ENCODE assay signal across 27 cellular contexts in the genomic region with DNA sequence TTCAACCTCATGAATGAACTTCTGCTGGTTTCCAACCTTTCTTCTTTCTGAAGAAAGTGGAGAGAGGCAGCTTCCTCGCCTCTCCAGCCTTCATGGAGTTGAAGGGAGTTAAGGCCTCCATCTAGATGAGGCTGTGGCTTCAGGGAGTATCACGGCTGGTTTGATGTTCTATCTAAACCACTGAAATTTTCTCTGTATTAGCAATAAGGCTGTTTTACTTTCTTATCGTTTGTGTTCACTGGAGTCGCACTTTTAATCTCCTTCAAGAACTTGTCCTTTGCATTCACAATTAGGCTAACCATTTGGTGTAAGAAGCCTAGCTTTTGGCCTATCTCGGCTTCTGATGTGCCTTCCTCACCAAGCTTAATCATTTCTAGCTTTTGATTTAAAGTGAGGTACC.
"Had no signal": no experiment of that assay in that cellular context is flagged by ENCODE, and none has a peak within 500 bp of the region (broad histone marks: within the 10 kb centered on the region; RNA-seq: fewer than 3 reads in every experiment).

No MANE protein-coding gene starts in this region.

- FAIRE-seq: endometrium, islet of Langerhans, keratinocyte had no signal

- DNase-seq: cortex of kidney; effector CD8-positive, alpha-beta T cell; effector memory CD8-positive, alpha-beta T cell; endodermal cell; erythroblast; esophagus squamous epithelium; foreskin fibroblast; foreskin melanocyte; gastrocnemius medialis; glutamatergic neuron; heart right ventricle; hippocampal formation; left cardiac atrium; left lung; left ventricle myocardium superior; lower lobe of right lung; mesendoderm; midbrain; naive thymus-derived CD4-positive, alpha-beta T cell; natural killer cell had no signal

- H3K27ac ChIP-seq: epithelial cell of prostate, esophagus squamous epithelium, gastrocnemius medialis, heart right ventricle, left lung, lower lobe of right lung had no signal

- H3K27me3 ChIP-seq: gastrocnemius medialis had no signal

- ATAC-seq: effector memory CD8-positive, alpha-beta T cell; esophagus mucosa; gastrocnemius medialis; heart right ventricle; left cardiac atrium; left lung; left ventricle myocardium superior; lower lobe of right lung; naive thymus-derived CD4-positive, alpha-beta T cell; natural killer cell had no signal

- H3K9me3 ChIP-seq: gastrocnemius medialis had no signal

- H3K9me3 Mint-ChIP-seq: natural killer cell had no signal

- H3K27ac Mint-ChIP-seq: dendritic cell treated with granulocyte-macrophage colony-stimulating factor and Interleukin-4, amounts not matched to agents 40 ng/mL and 50 ng/mL, for 4 days; effector memory CD8-positive, alpha-beta T cell; endodermal cell; memory B cell; naive thymus-derived CD4-positive, alpha-beta T cell; natural killer cell had no signal

- H3K4me3 ChIP-seq: esophagus squamous epithelium, gastrocnemius medialis, heart right ventricle, left lung, lower lobe of right lung had no signal

- H3K4me1 Mint-ChIP-seq: memory B cell; naive thymus-derived CD4-positive, alpha-beta T cell; natural killer cell had no signal

- H3K36me3 Mint-ChIP-seq: natural killer cell had no signal

- H3K4me1 ChIP-seq: esophagus squamous epithelium, gastrocnemius medialis, heart right ventricle, left lung, lower lobe of right lung had no signal

- H3K4me3 Mint-ChIP-seq: dendritic cell treated with granulocyte-macrophage colony-stimulating factor and Interleukin-4, amounts not matched to agents 40 ng/mL and 50 ng/mL, for 4 days; effector memory CD8-positive, alpha-beta T cell; endodermal cell; memory B cell; naive thymus-derived CD4-positive, alpha-beta T cell; natural killer cell had no signal

- H3K36me3 ChIP-seq: esophagus squamous epithelium, gastrocnemius medialis, heart right ventricle, left lung, lower lobe of right lung had no signal
